ENCODE assay signal across 29 cellular contexts in the genomic region with DNA sequence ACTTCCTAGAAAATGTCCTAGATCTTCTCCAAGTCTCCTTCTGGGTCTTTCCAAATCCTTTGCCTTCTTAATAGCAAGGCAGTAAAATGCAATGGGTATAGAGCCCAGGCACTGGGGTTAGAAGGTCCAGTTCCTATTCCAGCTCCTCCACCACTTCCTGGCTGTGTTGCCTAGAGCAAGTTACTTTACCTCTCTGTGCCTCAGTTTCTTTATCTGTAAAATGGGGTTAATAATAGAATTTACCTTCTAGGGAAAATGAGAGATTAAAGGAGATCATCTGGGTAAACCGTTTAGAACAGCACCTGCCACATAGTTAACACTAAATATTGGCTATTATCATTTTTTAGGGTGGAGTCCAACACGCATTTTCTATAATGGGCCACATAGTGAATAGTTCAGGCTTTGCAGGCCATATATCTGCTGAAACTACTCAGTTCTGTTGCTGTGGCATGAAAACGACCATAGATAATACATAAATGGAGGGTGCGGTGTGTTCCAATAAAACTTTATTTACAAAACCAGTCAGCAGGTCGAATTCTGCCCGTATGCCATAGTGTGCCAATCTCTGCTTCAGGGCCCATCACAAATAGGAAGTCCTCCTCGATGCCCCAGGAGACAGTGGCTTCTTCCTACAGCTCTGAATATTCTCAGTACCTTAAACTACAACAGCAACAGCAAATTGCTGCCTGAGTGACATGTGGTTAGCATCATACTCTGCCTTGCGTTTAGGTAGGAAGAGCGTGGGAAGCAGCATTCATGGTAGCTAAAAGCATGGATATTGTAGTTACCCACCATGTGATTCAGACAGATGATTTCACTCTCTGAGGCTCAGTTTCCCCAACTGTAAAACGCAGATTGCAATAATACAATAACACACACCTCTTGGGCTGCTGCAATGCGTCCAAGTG.
"Had no signal": no experiment of that assay in that cellular context is flagged by ENCODE, and none has a peak within 500 bp of the region (broad histone marks: within the 10 kb centered on the region; RNA-seq: fewer than 3 reads in every experiment).

No MANE protein-coding gene starts in this region.

- H3K4me3 Mint-ChIP-seq: naive thymus-derived CD8-positive, alpha-beta T cell; natural killer cell treated with Interleukin-12 subunit alpha and Interleukin-12 subunit beta and Interleukin-15 and Interleukin-18, amount 100 ng/mL, for 72 hours; nephron progenitor cell; neural crest cell; stimulated activated memory B cell treated with anti-CD40 and anti-IgM and Interleukin-4, amounts not matched to agents 10 μg/mL and 1 μg/mL and 100 μg/mL, for 72 hours; stimulated activated naive CD8-positive, alpha-beta T cell treated with anti-CD3 and anti-CD28 coated beads, Interleukin-15, amount 100 ng/mL, for 72 hours; type B pancreatic cell had no signal

- H3K27ac ChIP-seq: neutrophil, pancreas, prostate gland, skin epidermis, spleen, suprapubic skin, testis, tibial artery, transverse colon, upper lobe of right lung, uterus had no signal

- H3K36me3 Mint-ChIP-seq: naive thymus-derived CD8-positive, alpha-beta T cell; natural killer cell treated with Interleukin-12 subunit alpha and Interleukin-12 subunit beta and Interleukin-15 and Interleukin-18, amount 100 ng/mL, for 72 hours; stimulated activated memory B cell treated with anti-CD40 and anti-IgM and Interleukin-4, amounts not matched to agents 10 μg/mL and 1 μg/mL and 100 μg/mL, for 72 hours; type B pancreatic cell had no signal

- H3K9me3 ChIP-seq: neutrophil, pancreas, prostate gland, spleen, suprapubic skin, testis, tibial artery, transverse colon, upper lobe of right lung, uterus had no signal

- H3K4me1 Mint-ChIP-seq: naive thymus-derived CD8-positive, alpha-beta T cell; neural crest cell; stimulated activated memory B cell treated with anti-CD40 and anti-IgM and Interleukin-4, amounts not matched to agents 10 μg/mL and 1 μg/mL and 100 μg/mL, for 72 hours; stimulated activated naive CD8-positive, alpha-beta T cell treated with anti-CD3 and anti-CD28 coated beads, Interleukin-15, amount 100 ng/mL, for 72 hours had no signal

- H3K27me3 Mint-ChIP-seq: stimulated activated naive CD8-positive, alpha-beta T cell treated with anti-CD3 and anti-CD28 coated beads, Interleukin-15, amount 100 ng/mL, for 72 hours had no signal

- DNase-seq: naive thymus-derived CD8-positive, alpha-beta T cell; nephron progenitor cell; pancreas; right cardiac atrium; spleen; stimulated activated CD4-positive, alpha-beta T cell treated with anti-CD3 and anti-CD28 coated beads, Interleukin-12 subunit alpha, Interleukin-12 subunit beta, amount 100 ng/mL, for 4 hours; stimulated activated CD4-positive, alpha-beta T cell treated with anti-CD3 and anti-CD28 coated beads, Interleukin-1b, Interleukin-23, amount 100 ng/mL, for 48 hours; stimulated activated CD4-positive, alpha-beta T cell treated with anti-CD3 and anti-CD28 coated beads, Interleukin-4, amount 100 ng/mL, for 1 hour; stimulated activated CD4-positive, alpha-beta T cell treated with anti-CD3 and anti-CD28 coated beads, Interleukin-4, amount 100 ng/mL, for 4 hours; stimulated activated CD8-positive, alpha-beta memory T cell treated with anti-CD3 and anti-CD28 coated beads, Interleukin-4, amount 100 ng/mL, for 48 hours; stimulated activated naive CD4-positive, alpha-beta T cell; stimulated activated naive CD8-positive, alpha-beta T cell treated with anti-CD3 and anti-CD28 coated beads, Interleukin-15, amount 100 ng/mL, for 72 hours; stimulated activated naive CD8-positive, alpha-beta T cell treated with anti-CD3 and anti-CD28 coated beads, Interleukin-15, Interleukin-2, amounts not matched to agents 100 U/mL and 50 U/mL, for 24 hours; substantia nigra; testis; tibial artery; transverse colon; upper lobe of right lung; uterus had no signal

- H3K27ac Mint-ChIP-seq: naive thymus-derived CD8-positive, alpha-beta T cell; natural killer cell treated with Interleukin-12 subunit alpha and Interleukin-12 subunit beta and Interleukin-15 and Interleukin-18, amount 100 ng/mL, for 72 hours; nephron progenitor cell; stimulated activated memory B cell treated with anti-CD40 and anti-IgM and Interleukin-4, amounts not matched to agents 10 μg/mL and 1 μg/mL and 100 μg/mL, for 72 hours; stimulated activated naive CD8-positive, alpha-beta T cell treated with anti-CD3 and anti-CD28 coated beads, Interleukin-15, amount 100 ng/mL, for 72 hours; type B pancreatic cell had no signal

- H3K36me3 ChIP-seq: neutrophil, pancreas, prostate gland, spleen, suprapubic skin, tibial artery, transverse colon, upper lobe of right lung, uterus had no signal

- H3K9me3 Mint-ChIP-seq: naive thymus-derived CD8-positive, alpha-beta T cell; natural killer cell treated with Interleukin-12 subunit alpha and Interleukin-12 subunit beta and Interleukin-15 and Interleukin-18, amount 100 ng/mL, for 72 hours; nephron progenitor cell; neural crest cell; stimulated activated memory B cell treated with anti-CD40 and anti-IgM and Interleukin-4, amounts not matched to agents 10 μg/mL and 1 μg/mL and 100 μg/mL, for 72 hours; stimulated activated naive CD8-positive, alpha-beta T cell treated with anti-CD3 and anti-CD28 coated beads, Interleukin-15, amount 100 ng/mL, for 72 hours; type B pancreatic cell had no signal

- FAIRE-seq: pancreas had no signal

- ATAC-seq: naive thymus-derived CD8-positive, alpha-beta T cell; natural killer cell treated with Interleukin-12 subunit alpha and Interleukin-12 subunit beta and Interleukin-15 and Interleukin-18, amount 100 ng/mL, for 72 hours; pancreas; right cardiac atrium; sciatic nerve; stimulated activated memory B cell treated with anti-CD40 and anti-IgM and Interleukin-4, amounts not matched to agents 10 μg/mL and 1 μg/mL and 100 μg/mL, for 72 hours; stimulated activated naive CD8-positive, alpha-beta T cell treated with anti-CD3 and anti-CD28 coated beads, Interleukin-15, amount 100 ng/mL, for 72 hours; stimulated activated naive CD8-positive, alpha-beta T cell treated with anti-CD3 and anti-CD28 coated beads, Interleukin-15, Interleukin-2, amounts not matched to agents 100 U/mL and 50 U/mL, for 24 hours; upper lobe of right lung had no signal

- H3K4me3 ChIP-seq: pancreas, prostate gland, skin epidermis, smooth muscle cell, spleen, suprapubic skin, testis, tibial artery, transverse colon, upper lobe of right lung, uterus had no signal

- H3K4me1 ChIP-seq: pancreas, prostate gland, spleen, testis, tibial artery, transverse colon, upper lobe of right lung, uterus had no signal

- H3K4me2 ChIP-seq: smooth muscle cell had no signal

- H3K27me3 ChIP-seq: pancreas, spleen, suprapubic skin, testis, transverse colon, upper lobe of right lung, uterus had no signal
